Comparison of ENCODE assay signal across 9 cellular contexts in genomic region chr5:151023047-151023615, GRCh38. TPM values are rescaled to one million over a fixed set of nuclear protein-coding genes. Genes with fewer than 3 reads are reported as not detected.
DNase-seq lines count a peak whose midpoint lies in the region; ATAC-seq, FAIRE-seq and TF ChIP-seq lines count a peak whose summit lies in the region.
"Had no signal": no experiment of that assay in that cellular context is flagged by ENCODE, and none has a peak within 500 bp of the region (broad histone marks: within the 10 kb centered on the region; RNA-seq: fewer than 3 reads in every experiment).

No MANE protein-coding gene starts in this region.

- peak; percentile 30 to 48 (median 36) for ATAC-seq in pancreas

- peaks cover 0 to 18% (median 0%) of the 10 kb centered on the region in 3 donors for H3K36me3 ChIP-seq in pancreas

- peaks cover 0 to 7% (median 4%) of the 10 kb centered on the region in 3 donors for H3K4me1 ChIP-seq in pancreas

- H3K27me3 ChIP-seq in pancreas: no peaks in the 10 kb centered on the region

- no peaks in the 10 kb centered on the region for H3K9me3 ChIP-seq in pancreas

- H3K27ac ChIP-seq in adipose tissue (ENCODE audit: low read depth, low read length) (peak overlapping the region; percentile 48), pancreas (peak overlapping the region in 3 of 4 donors; percentile 5 to 19 (median 5))

- H3K4me3 ChIP-seq in fibroblast of villous mesenchyme (ENCODE audit: low read depth, low read length) (no peak overlapping the region), pancreas (peak overlapping the region in 1 of 4 donors; percentile 64)

- 39 to 63% (median 57%) methylated on average over 5 of the region's 5 CpGs for WGBS in adipose tissue, 3 donors
- 32 to 49% methylated on average over 5 of the region's 5 CpGs for WGBS in pancreas, 2 donors

- peak; percentile 45 for DNase-seq in A172 (ENCODE audit: low spot score)
- peak; percentile 91 for DNase-seq in fibroblast of villous mesenchyme (ENCODE audit: low read depth)
- DNase-seq in pancreas: peak in 4 of 6 donors; percentile 40 to 69 (median 63)
- DNase-seq in islet precursor cell: no peak
- DNase-seq in SK-N-DZ (ENCODE audit: low spot score): no peak
- no peak for DNase-seq in NCI-H2196 (lab: John Stamatoyannopoulos, UW; ENCODE audit: unreplicated experiment)
- no peak for DNase-seq in NCI-H748 treated with DMSO at 0.1 percent for 48 hours (lab: John Stamatoyannopoulos, UW)
- DNase-seq: 8988T had no signal

- intact Hi-C loops in pancreas (cut with DNase I): no loop called here

- no peak for FAIRE-seq in pancreas (lab: Jason Lieb, UNC)

- no peak for TF ChIP-seq CTCF in fibroblast of villous mesenchyme (IDR thresholded peaks at IDR 0.05; ENCODE audit: insufficient read depth, low read depth, low read length)
- TF ChIP-seq CTCF in pancreas (IDR thresholded peaks at IDR 0.05): no peak

RNA-seq across cellular contexts. Expression of gene GPX3, which starts 2.7 kb away (rescaled TPM):
- not detected in 2 replicates for total RNA-seq in A172 (2014; rRNA removed; shearing (Covaris generic))
- polyA plus RNA-seq in adipose tissue (1,000 to 10,000 TPM in 2 of 3 donors, 100 to 1,000 TPM in 1; 431 to 7,652 (median 5,613) TPM), pancreas (100 to 1,000 TPM; 271 to 298 TPM)
- total RNA-seq in fibroblast of villous mesenchyme (3.5 and 3.9 TPM in 2 replicates), pancreas (100 to 1,000 TPM in 1 of 6 donors, 10 to 100 TPM in 5; 26.3 to 131 (median 46.5) TPM)
- polyA plus RNA-seq in SK-N-DZ (2014; cell fraction: cytosol; rRNA removed): 18.0 and 24.9 TPM in 2 replicates
- 6.9 and 9.1 TPM in 2 replicates for polyA plus RNA-seq in SK-N-DZ (2014; cell fraction: nucleus; rRNA removed)

RNA-seq across cellular contexts. Expression of gene TNIP1, which starts 57.7 kb away (rescaled TPM):
- total RNA-seq in A172 (2014; rRNA removed; shearing (Covaris generic)): 125 and 132 TPM in 2 replicates
- polyA plus RNA-seq in adipose tissue (100 to 1,000 TPM in 1 of 3 donors, 10 to 100 TPM in 2; 62.7 to 264 (median 97.5) TPM), pancreas (10 to 100 TPM; 36.4 to 54.7 TPM)
- total RNA-seq in fibroblast of villous mesenchyme (88.3 and 108 TPM in 2 replicates), pancreas (100 to 1,000 TPM in 1 of 6 donors, 10 to 100 TPM in 5; 66.3 to 118 (median 71.0) TPM)
- polyA plus RNA-seq in SK-N-DZ (2014; cell fraction: cytosol; rRNA removed): 28.2 and 39.3 TPM in 2 replicates
- 16.4 and 27.8 TPM in 2 replicates for polyA plus RNA-seq in SK-N-DZ (2014; cell fraction: nucleus; rRNA removed)

Comparison
In these comparisons a context has a peak if more than half of its experiments do, and no peak if none do; other contexts are left out.
1. DNase-seq: peak in A172 (single experiment), fibroblast of villous mesenchyme (single experiment) and pancreas (4 of 6); none in islet precursor cell (single experiment), SK-N-DZ (single experiment), NCI-H2196 (single experiment) and NCI-H748 treated with DMSO at 0.1 percent for 48 hours (single experiment).